Comparison of ENCODE assay signal across 19 cellular contexts in genomic region chr4:57191523-57192034, GRCh38.
DNase-seq lines count a peak whose midpoint lies in the region; ATAC-seq, FAIRE-seq and TF ChIP-seq lines count a peak whose summit lies in the region.
"Had no signal": no experiment of that assay in that cellular context is flagged by ENCODE, and none has a peak within 500 bp of the region (broad histone marks: within the 10 kb centered on the region; RNA-seq: fewer than 3 reads in every experiment).

No MANE protein-coding gene starts in this region.

- TF ChIP-seq POLR2A in H54 (IDR thresholded peaks at IDR 0.05; ENCODE audit: low read depth, low read length): no peak

- H3K4me3 ChIP-seq in A673 (ENCODE audit: low read depth, low read length, poor library complexity, severe bottlenecking) (no peak overlapping the region), HUES48 (ENCODE audit: low read depth, low read length) (no peak overlapping the region)
- H3K4me3 ChIP-seq: K562, psoas muscle, uterus had no signal

- DNase-seq in A673 (ENCODE audit: low spot score) (peak; percentile 5), kidney tubule cell (ENCODE audit: low spot score) (peak; percentile 45), H54 (ENCODE audit: insufficient read length, low spot score) (no peak)
- DNase-seq in stimulated activated naive CD4-positive, alpha-beta T cell treated with Interleukin-2 at 50 U/mL for 16 hours (lab: John Stamatoyannopoulos, UW): no peak
- DNase-seq in activated T-helper 2 cell treated with anti-CD3 and anti-CD28 coated beads, Interferon-gamma antibody, Interleukin-2, Interleukin-4, amounts not matched to agents 10 μg/mL and 5 μg/mL and 100 μg/mL, durations not matched to agents 14 hours and 24 hours and 36 hours (ENCODE audit: low spot score): no peak
- DNase-seq: activated naive CD4-positive, alpha-beta T cell treated with Interleukin-2 at 50 U/mL for 16 hours; central memory CD4-positive, alpha-beta T cell; midbrain; NCI-H187; psoas muscle; SIG-M5; stimulated activated CD4-positive, alpha-beta T cell treated with anti-CD3 and anti-CD28 coated beads, Interleukin-4, amount 100 ng/mL, for 4 hours; stimulated activated naive B cell treated with anti-CD40 and anti-IgM and Interleukin-4, amounts not matched to agents 10 μg/mL and 1 μg/mL and 100 μg/mL, for 72 hours had no signal

- no TSS peak for BruUV-seq in A673 (replicated peaks; lab: Mats Ljungman, UMichigan)

- H3K4me1 ChIP-seq in A673 (ENCODE audit: insufficient read depth, low read length, poor library complexity, severe bottlenecking): no peaks in the 10 kb centered on the region
- H3K4me1 ChIP-seq in HUES48 (ENCODE audit: control insufficient read depth, insufficient read depth, low read length): peaks cover 53% of the 10 kb centered on the region
- H3K4me1 ChIP-seq: psoas muscle had no signal

- CTCF ChIA-PET in A673 (lab: Charles Lee): no interaction called here

- no peak for TF ChIP-seq CTCF in A673 (conservative IDR thresholded peaks at IDR 0.05; ENCODE audit: low read depth, low read length)
- TF ChIP-seq CTCF in brain (conservative IDR thresholded peaks at IDR 0.05): no peak

- H3K9me3 ChIP-seq in A673 (ENCODE audit: low read depth, low read length, poor library complexity, severe bottlenecking): no peaks in the 10 kb centered on the region
- no peaks in the 10 kb centered on the region for H3K9me3 ChIP-seq in HUES48 (ENCODE audit: control insufficient read depth, insufficient read depth, low read length)
- H3K9me3 ChIP-seq: psoas muscle, uterus had no signal

- no peak for ATAC-seq in HG03442 (IDR thresholded peaks at IDR 0.05; ENCODE audit: unreplicated experiment)
- ATAC-seq: psoas muscle had no signal

- H3K27me3 ChIP-seq in A673 (replicated peaks; ENCODE audit: insufficient read depth, low read depth, low read length, poor library complexity) (no peaks in the 10 kb centered on the region), HUES48 (ENCODE audit: control insufficient read depth, insufficient read depth, low read length) (peaks cover 37% of the 10 kb centered on the region)
- H3K27me3 ChIP-seq: uterus had no signal

- H3K27ac Mint-ChIP-seq in brain: peak overlapping the region in 4 of 5 experiments; percentile 24 to 87 (median 65)
- no peak overlapping the region for H3K27ac Mint-ChIP-seq in activated T-helper 2 cell treated with anti-CD3 and anti-CD28 coated beads, Interferon-gamma antibody, Interleukin-2, Interleukin-4, amounts not matched to agents 10 μg/mL and 5 μg/mL and 100 μg/mL, durations not matched to agents 14 hours and 24 hours and 36 hours
- H3K27ac Mint-ChIP-seq: stimulated activated naive B cell treated with anti-CD40 and anti-IgM and Interleukin-4, amounts not matched to agents 10 μg/mL and 1 μg/mL and 100 μg/mL, for 72 hours had no signal

- POLR2A ChIA-PET in A673 (lab: Charles Lee; ENCODE audit: low non-redundant PET): no interaction called here

- intact Hi-C loops in A673 (cut with micrococcal nuclease; ENCODE audit: unreplicated experiment): no loop called here
- intact Hi-C loops in activated T-helper 2 cell treated with anti-CD3 and anti-CD28 coated beads, Interferon-gamma antibody, Interleukin-2, Interleukin-4, amounts not matched to agents 10 μg/mL and 5 μg/mL and 100 μg/mL, durations not matched to agents 14 hours and 24 hours and 36 hours (cut with micrococcal nuclease): no loop called here

- H3K9ac ChIP-seq in HUES48 (ENCODE audit: low read depth, low read length): no peak overlapping the region

- H3K36me3 ChIP-seq in A673 (ENCODE audit: insufficient read depth, low read length, poor library complexity, severe bottlenecking) (no peaks in the 10 kb centered on the region), HUES48 (ENCODE audit: control insufficient read depth, insufficient read depth, low read length) (no peaks in the 10 kb centered on the region)
- H3K36me3 ChIP-seq: uterus had no signal

- peaks cover 4% of the 10 kb centered on the region for H3K36me3 Mint-ChIP-seq in brain
- H3K36me3 Mint-ChIP-seq in activated T-helper 2 cell treated with anti-CD3 and anti-CD28 coated beads, Interferon-gamma antibody, Interleukin-2, Interleukin-4, amounts not matched to agents 10 μg/mL and 5 μg/mL and 100 μg/mL, durations not matched to agents 14 hours and 24 hours and 36 hours (ENCODE audit: low read depth): no peaks in the 10 kb centered on the region

- peaks cover 41% of the 10 kb centered on the region for H3K4me1 Mint-ChIP-seq in brain
- H3K4me1 Mint-ChIP-seq in activated T-helper 2 cell treated with anti-CD3 and anti-CD28 coated beads, Interferon-gamma antibody, Interleukin-2, Interleukin-4, amounts not matched to agents 10 μg/mL and 5 μg/mL and 100 μg/mL, durations not matched to agents 14 hours and 24 hours and 36 hours (ENCODE audit: low read depth): no peaks in the 10 kb centered on the region

- peaks cover 0 to 11% (median 3%) of the 10 kb centered on the region in 5 experiments for H3K9me3 Mint-ChIP-seq in brain
- no peaks in the 10 kb centered on the region for H3K9me3 Mint-ChIP-seq in activated T-helper 2 cell treated with anti-CD3 and anti-CD28 coated beads, Interferon-gamma antibody, Interleukin-2, Interleukin-4, amounts not matched to agents 10 μg/mL and 5 μg/mL and 100 μg/mL, durations not matched to agents 14 hours and 24 hours and 36 hours

- no peak overlapping the region for H3K4me3 Mint-ChIP-seq in brain
- no peak overlapping the region for H3K4me3 Mint-ChIP-seq in activated T-helper 2 cell treated with anti-CD3 and anti-CD28 coated beads, Interferon-gamma antibody, Interleukin-2, Interleukin-4, amounts not matched to agents 10 μg/mL and 5 μg/mL and 100 μg/mL, durations not matched to agents 14 hours and 24 hours and 36 hours (ENCODE audit: low read depth)
- H3K4me3 Mint-ChIP-seq: stimulated activated naive B cell treated with anti-CD40 and anti-IgM and Interleukin-4, amounts not matched to agents 10 μg/mL and 1 μg/mL and 100 μg/mL, for 72 hours had no signal

- H3K27ac ChIP-seq in A673 (ENCODE audit: low read depth, low read length, poor library complexity, severe bottlenecking) (no peak overlapping the region), HUES48 (ENCODE audit: low read depth, low read length) (peak overlapping the region; percentile 79)
- H3K27ac ChIP-seq: epithelial cell of prostate, psoas muscle, uterus had no signal

- H3K27me3 Mint-ChIP-seq in brain: peaks cover 2% of the 10 kb centered on the region
- H3K27me3 Mint-ChIP-seq in activated T-helper 2 cell treated with anti-CD3 and anti-CD28 coated beads, Interferon-gamma antibody, Interleukin-2, Interleukin-4, amounts not matched to agents 10 μg/mL and 5 μg/mL and 100 μg/mL, durations not matched to agents 14 hours and 24 hours and 36 hours (ENCODE audit: low read depth): peaks cover 10% of the 10 kb centered on the region

- FAIRE-seq in H54 (lab: Jason Lieb, UNC): no peak
- FAIRE-seq: K562 had no signal

Comparison
In these comparisons a context has a peak if more than half of its experiments do, and no peak if none do; other contexts are left out.
1. DNase-seq: peak in A673 (single experiment) and kidney tubule cell (single experiment); none in stimulated activated naive CD4-positive, alpha-beta T cell treated with Interleukin-2 at 50 U/mL for 16 hours (single experiment), activated T-helper 2 cell treated with anti-CD3 and anti-CD28 coated beads, Interferon-gamma antibody, Interleukin-2, Interleukin-4, amounts not matched to agents 10 μg/mL and 5 μg/mL and 100 μg/mL, durations not matched to agents 14 hours and 24 hours and 36 hours (single experiment) and H54 (single experiment).